ENCODE assay signal across 8 cellular contexts in the genomic region with DNA sequence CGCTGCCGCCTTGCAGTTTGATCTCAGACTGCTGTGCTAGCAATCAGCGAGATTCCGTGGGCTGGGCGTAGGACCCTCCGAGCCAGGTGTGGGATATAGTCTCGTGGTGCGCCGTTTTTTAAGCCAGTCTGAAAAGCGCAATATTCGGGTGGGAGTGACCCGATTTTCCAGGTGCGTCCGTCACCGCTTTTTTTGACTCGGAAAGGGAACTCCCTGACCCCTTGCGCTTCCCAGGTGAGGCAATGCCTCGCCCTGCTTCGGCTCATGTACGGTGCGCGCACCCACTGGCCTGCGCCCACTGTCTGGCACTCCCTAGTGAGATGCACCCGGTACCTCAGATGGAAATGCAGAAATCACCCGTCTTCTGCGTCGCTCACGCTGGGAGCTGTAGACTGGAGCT.
DNase-seq lines count a peak whose midpoint lies in the region; ATAC-seq, FAIRE-seq and TF ChIP-seq lines count a peak whose summit lies in the region.
"Not testable (repeated sequence)": the region's sequence is repeated elsewhere in the genome, so short reads cannot be mapped to it uniquely, and the experiment has no call there.

No MANE protein-coding gene starts in this region.

- H3K4me3 Mint-ChIP-seq in Calu3 (ENCODE audit: low read depth, unreplicated experiment) (peak overlapping the region; percentile 76), brain (peak overlapping the region; percentile 84 to 91 (median 87)), osteocyte (ENCODE audit: unreplicated experiment) (peak overlapping the region; percentile 69)

- H3K4me3 ChIP-seq in HUES6 (ENCODE audit: low read depth, low read length) (peak overlapping the region; percentile 78), esophagus squamous epithelium (peak overlapping the region; percentile 17 to 52 (median 32)), HepG2 (replicated peaks in 1 of 3; ENCODE audit: insufficient read depth in 1 of 3, low read depth in 2 of 3, low read length in 3 of 3) (peak overlapping the region in 2 of 3 experiments; percentile 37 to 42; a peak in 4 of 6 replicates), upper lobe of right lung (peak overlapping the region; percentile 28)

- peak overlapping the region; percentile 53; the same call in 1 of the 2 replicates for H3K27ac ChIP-seq in HUES6 (ENCODE audit: low read depth, low read length)
- not testable (repeated sequence) for H3K27ac ChIP-seq in esophagus squamous epithelium; HepG2 (ENCODE audit: extremely low read length, insufficient read depth, low read length); upper lobe of right lung

- H3K9me3 Mint-ChIP-seq in Calu3 (ENCODE audit: low read depth, unreplicated experiment); osteocyte (ENCODE audit: unreplicated experiment): not testable (repeated sequence)
- peaks cover 0 to 11% (median 3%) of the 10 kb centered on the region in 5 experiments for H3K9me3 Mint-ChIP-seq in brain

- H3K36me3 ChIP-seq in HUES6 (ENCODE audit: control insufficient read depth, insufficient read depth, low read length); esophagus squamous epithelium; HepG2 (replicated peaks in 1 of 2; ENCODE audit: control insufficient read depth in 1 of 2, insufficient read depth in 2 of 2, low read length in 2 of 2); upper lobe of right lung: not testable (repeated sequence)

- H3K9me3 ChIP-seq in HUES6 (ENCODE audit: control insufficient read depth, insufficient read depth, low read depth, low read length); esophagus squamous epithelium; HepG2 (ENCODE audit: low read length); upper lobe of right lung: not testable (repeated sequence)

- not testable (repeated sequence) for TF ChIP-seq RAD21 in HepG2 (CRISPR knock-in tag; IDR thresholded peaks at IDR 0.05)

- not testable (repeated sequence) for H3K27me3 Mint-ChIP-seq in Calu3 (ENCODE audit: unreplicated experiment); brain; osteocyte (ENCODE audit: unreplicated experiment)

- CTCF ChIA-PET in Calu3 (lab: Charles Lee); HepG2 (lab: Yijun Ruan, JAX; ENCODE audit: low intra/inter-chr PET ratio, low total read pairs): not testable (repeated sequence)

- peak overlapping the region; percentile 53; the same call in 1 of the 2 replicates for H3K4me2 ChIP-seq in HepG2 (ENCODE audit: low read depth, low read length)

- not testable (repeated sequence) for H3K27ac Mint-ChIP-seq in Calu3 (ENCODE audit: unreplicated experiment); osteocyte (ENCODE audit: unreplicated experiment)
- peak overlapping the region in 4 of 5 experiments; percentile 67 to 96 (median 87) for H3K27ac Mint-ChIP-seq in brain

- not testable (repeated sequence) for TF ChIP-seq EP300 in HepG2 (IDR thresholded peaks at IDR 0.05; ENCODE audit: low read depth in 2 of 2, low read length in 2 of 2); HepG2 (CRISPR knock-in tag; IDR thresholded peaks at IDR 0.05; ENCODE audit: borderline replicate concordance)

- not testable (repeated sequence) for ATAC-seq in HepG2, upper lobe of right lung

- POLR2A ChIA-PET in HepG2 (lab: Yijun Ruan, JAX) = not testable (repeated sequence)

- not testable (repeated sequence) for H3K79me2 ChIP-seq in HepG2 (ENCODE audit: insufficient read depth, low read length)

- TF ChIP-seq CTCF in Calu3 (IDR thresholded peaks at IDR 0.05; ENCODE audit: unreplicated experiment); brain (conservative IDR thresholded peaks at IDR 0.05); esophagus squamous epithelium (IDR thresholded peaks at IDR 0.05); HepG2 (CRISPR knock-in tag; IDR thresholded peaks at IDR 0.05); osteocyte (IDR thresholded peaks at IDR 0.05); upper lobe of right lung (IDR thresholded peaks at IDR 0.05): not testable (repeated sequence)

- 46 to 81% methylated on average over 5 to 23 of the region's 28 CpGs for WGBS in esophagus squamous epithelium, 2 donors
- 2% methylated on average over 4 of the region's 28 CpGs for WGBS in HepG2 (ENCODE audit: low lambda C conversion rate)

- not testable (repeated sequence) for H4K20me1 ChIP-seq in HepG2 (ENCODE audit: insufficient read depth, low read length)

- DNase-seq in Calu3 (peak; percentile 2), NCI-H748 (lab: John Stamatoyannopoulos, UW; ENCODE audit: unreplicated experiment) (peak; percentile 57)
- DNase-seq in esophagus squamous epithelium (lab: John Stamatoyannopoulos, UW); HepG2 (ENCODE audit: low spot score); osteocyte (ENCODE audit: extremely low spot score, unreplicated experiment); upper lobe of right lung: not testable (repeated sequence)

- peak overlapping the region; percentile 84 for H3K9ac ChIP-seq in HUES6 (ENCODE audit: low read length)
- H3K9ac ChIP-seq in HepG2 (ENCODE audit: insufficient read depth, low read depth, low read length) = not testable (repeated sequence)

- not testable (repeated sequence) for H3K27me3 ChIP-seq in HUES6 (ENCODE audit: control insufficient read depth, insufficient read depth, low read length); esophagus squamous epithelium; HepG2 (ENCODE audit: control insufficient read depth in 1 of 2, insufficient read depth in 2 of 2, low read length in 2 of 2); upper lobe of right lung

- not testable (repeated sequence) for TF ChIP-seq POLR2A in esophagus squamous epithelium (IDR thresholded peaks at IDR 0.05); HepG2 (IDR thresholded peaks at IDR 0.05; ENCODE audit: insufficient read depth in 1 of 2, low read depth in 2 of 2, low read length in 2 of 2)

- H3K4me1 Mint-ChIP-seq in Calu3 (ENCODE audit: low read depth, unreplicated experiment); brain; osteocyte (ENCODE audit: unreplicated experiment): not testable (repeated sequence)

- H3K36me3 Mint-ChIP-seq in Calu3 (ENCODE audit: insufficient read depth, unreplicated experiment); brain; osteocyte (ENCODE audit: unreplicated experiment): not testable (repeated sequence)

- not testable (repeated sequence) for BruUV-seq in Calu3 (replicated peaks; lab: Mats Ljungman, UMichigan); HepG2 (replicated peaks; lab: Mats Ljungman, UMichigan)

- FAIRE-seq in HepG2 (lab: Jason Lieb, UNC) = not testable (repeated sequence)

- intact Hi-C loops in Calu3 (cut with micrococcal nuclease; ENCODE audit: unreplicated experiment); esophagus squamous epithelium (cut with DNase I); HepG2 (cut with micrococcal nuclease; ENCODE audit: unreplicated experiment); upper lobe of right lung (cut with DNase I): not testable (repeated sequence)

- not testable (repeated sequence) for H2AFZ ChIP-seq in HepG2 (ENCODE audit: low read length)

- not testable (repeated sequence) for H3K4me1 ChIP-seq in HUES6 (ENCODE audit: control insufficient read depth, insufficient read depth, low read length); esophagus squamous epithelium; HepG2 (ENCODE audit: insufficient read depth, low read length); upper lobe of right lung

- in situ Hi-C loops in HepG2 (cut with HindIII; ENCODE audit: extremely low pct_ligation_motif_present, low pct_unique_long_range_greater_than_20kb) = not testable (repeated sequence)

TF ChIP-seq in HepG2, 621 proteins besides CTCF, POLR2A, EP300 and RAD21:
- TF ChIP-seq ZNF281 (CRISPR knock-in tag; IDR thresholded peaks at IDR 0.05; ENCODE audit: borderline replicate concordance) = peak; percentile 62; the same call in 1 of the 2 replicates

Comparison
In these comparisons a context has a peak if more than half of its experiments do, and no peak if none do; other contexts are left out.
1. H3K4me3 ChIP-seq: peak in every context shown above with its lines; median percentile 78 in HUES6; 40 in HepG2; 32 in esophagus squamous epithelium; 28 in upper lobe of right lung.